Comparison of ENCODE assay signal across 8 cellular contexts in genomic region chr15:25437751-25438600, GRCh38. TPM values are rescaled to one million over a fixed set of nuclear protein-coding genes. Genes with fewer than 3 reads are reported as not detected.
DNase-seq lines count a peak whose midpoint lies in the region; ATAC-seq and TF ChIP-seq lines count a peak whose summit lies in the region.

No MANE protein-coding gene starts in this region.

- H3K27me3 Mint-ChIP-seq in nephron (ENCODE audit: low read depth): no peaks in the 10 kb centered on the region

- TF ChIP-seq CTCF in AG04450 (IDR thresholded peaks at IDR 0.05; ENCODE audit: low read depth, low read length) (no peak; the same call in none of the 2 replicates), OCI-LY1 (IDR thresholded peaks at IDR 0.05; ENCODE audit: low read length) (peak; percentile 38), fibroblast of mammary gland (conservative IDR thresholded peaks at IDR 0.05; ENCODE audit: control insufficient read depth, insufficient read depth, low read depth, low read length) (no peak), nephron (IDR thresholded peaks at IDR 0.05; ENCODE audit: unreplicated experiment in 3 of 3) (peak; percentile 34 to 53 (median 34))

- peak overlapping the region; percentile 79 for H3K9ac ChIP-seq in OCI-LY1 (ENCODE audit: low read length)

- ATAC-seq in GM18861 (IDR thresholded peaks at IDR 0.05; ENCODE audit: unreplicated experiment): peak; percentile 37
- peak; percentile 36 for ATAC-seq in HG03103 (IDR thresholded peaks at IDR 0.05; ENCODE audit: low read depth, unreplicated experiment)

- H3K36me3 ChIP-seq in OCI-LY1 (ENCODE audit: insufficient read depth, low read length): peaks cover 26% of the 10 kb centered on the region

- no peaks in the 10 kb centered on the region for H3K27me3 ChIP-seq in AG04450 (ENCODE audit: control insufficient read depth, insufficient read depth, low read length)
- H3K27me3 ChIP-seq in OCI-LY1 (ENCODE audit: insufficient read depth, low read length): no peaks in the 10 kb centered on the region

- CTCF ChIA-PET in AG04450 (lab: Charles Lee): interaction anchor here (0.6 kb wide), 1 partner anchor 307 kb away, joined by 4 read pairs; no protein-coding TSS in a partner anchor

- peaks cover 55% of the 10 kb centered on the region for H3K79me2 ChIP-seq in OCI-LY1 (ENCODE audit: insufficient read depth, low read length)

- peaks cover 4% of the 10 kb centered on the region for H3K9me3 Mint-ChIP-seq in nephron

- DNase-seq in AG04450 (ENCODE audit: low read depth, low spot score): no peak
- DNase-seq in activated T-helper 1 cell treated with anti-CD3 and anti-CD28 coated beads, Interleukin-2, amount 50 U/mL, for 16 hours (ENCODE audit: low read depth in 1 of 2, low spot score in 1 of 2): peak; percentile 15 to 36
- DNase-seq in fibroblast of mammary gland (ENCODE audit: low read depth): peak; percentile 46
- DNase-seq in stromal cell of bone marrow (ENCODE audit: low read depth): peak; percentile 29

- peaks cover 11% of the 10 kb centered on the region for H3K36me3 Mint-ChIP-seq in nephron (ENCODE audit: low read depth)

- peak overlapping the region; percentile 78 for H3K4me2 ChIP-seq in OCI-LY1 (ENCODE audit: low read length)

- POLR2A ChIA-PET in AG04450 (lab: Yijun Ruan, JAX): interaction anchor here (1.7 kb wide), 1 partner anchor 665 kb away, joined by 3 read pairs; no protein-coding TSS in a partner anchor

- no peaks in the 10 kb centered on the region for H3K9me2 ChIP-seq in OCI-LY1 (ENCODE audit: low read depth, low read length)

- H3K27ac ChIP-seq in AG04450 (ENCODE audit: low read depth, low read length) (peak overlapping the region; percentile 77), OCI-LY1 (ENCODE audit: low read depth, low read length, poor library complexity, severe bottlenecking) (peak overlapping the region; percentile 9)

- H3F3A ChIP-seq in OCI-LY1 (ENCODE audit: insufficient read depth, low read length): no peaks in the 10 kb centered on the region

- no peaks in the 10 kb centered on the region for H4K20me1 ChIP-seq in OCI-LY1 (ENCODE audit: insufficient read depth, low read length)

- peak overlapping the region; percentile 97 to 100 (median 99) for H3K4me3 Mint-ChIP-seq in nephron

- peaks cover 26% of the 10 kb centered on the region for H3K4me1 ChIP-seq in OCI-LY1 (ENCODE audit: insufficient read depth, low read length, severe bottlenecking)

- H3K27ac Mint-ChIP-seq in nephron: peak overlapping the region; percentile 94 to 100 (median 100)

- peaks cover 29% of the 10 kb centered on the region for H3K4me1 Mint-ChIP-seq in nephron

- H3K9me3 ChIP-seq in AG04450 (ENCODE audit: control insufficient read depth, insufficient read depth, low read length) (no peaks in the 10 kb centered on the region), OCI-LY1 (ENCODE audit: low read length) (peaks cover 6% of the 10 kb centered on the region; the same call in 1 of the 2 replicates)

- H3K4me3 ChIP-seq in AG04450 (ENCODE audit: low read depth, low read length): peak overlapping the region; percentile 66
- peak overlapping the region; percentile 86 for H3K4me3 ChIP-seq in OCI-LY1 (ENCODE audit: low read depth, low read length, poor library complexity, severe bottlenecking)
- H3K4me3 ChIP-seq in fibroblast of mammary gland (ENCODE audit: control insufficient read depth, low read depth, low read length): peak overlapping the region; percentile 70

- H2AFZ ChIP-seq in OCI-LY1 (ENCODE audit: low read length): no peak overlapping the region

RNA-seq across cellular contexts. Expression of gene UBE3A, which starts 0.8 kb away (rescaled TPM):
- polyA plus RNA-seq in AG04450 (2011; rRNA removed): 36.2 and 51.6 TPM in 2 replicates
- 85.0 and 110 TPM in 2 replicates for polyA minus RNA-seq in AG04450 (2011; rRNA and poly(A)+ RNA removed)

Comparison
In these comparisons a context has a peak if more than half of its experiments do, and no peak if none do; other contexts are left out.
1. CTCF ChIP-seq: peak in OCI-LY1 (single experiment) and nephron (3 of 3); none in AG04450 (single experiment) and fibroblast of mammary gland (single experiment).
2. Peak in every context shown above with its lines, with median percentiles within 50 percentile points of each other: H3K4me3 ChIP-seq.